11 cellular contexts compared by ENCODE assay signal in the genomic region with DNA sequence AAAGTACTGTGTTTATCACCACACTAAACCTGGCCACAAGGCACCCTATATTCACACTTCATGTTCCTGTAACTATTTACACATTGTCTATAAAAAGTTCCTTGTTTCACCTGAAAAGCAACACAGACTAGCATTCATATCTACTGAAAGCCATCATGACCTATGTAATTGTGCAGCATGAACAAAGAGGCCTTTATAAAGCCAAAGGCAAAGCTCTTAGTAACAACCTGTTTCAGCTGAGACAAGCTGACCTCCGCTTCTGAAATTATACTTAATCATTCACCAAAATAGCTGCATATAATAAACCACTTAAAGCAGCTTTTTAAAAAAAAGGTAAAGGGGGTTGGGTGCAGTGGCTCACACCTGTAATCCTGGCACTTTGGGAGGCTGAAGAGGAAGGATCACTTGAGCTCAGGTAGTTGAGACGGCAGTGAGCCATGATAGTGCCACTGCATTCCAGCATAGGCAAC.
DNase-seq lines count a peak whose midpoint lies in the region; ATAC-seq and TF ChIP-seq lines count a peak whose summit lies in the region.
"Had no signal": no experiment of that assay in that cellular context is flagged by ENCODE, and none has a peak within 500 bp of the region (broad histone marks: within the 10 kb centered on the region; RNA-seq: fewer than 3 reads in every experiment).

No MANE protein-coding gene starts in this region.

- H3K9me3 Mint-ChIP-seq in Caco-2 (ENCODE audit: unreplicated experiment) (no peaks in the 10 kb centered on the region), naive B cell (peaks cover 0 to 10% (median 5%) of the 10 kb centered on the region in 7 donors)
- H3K9me3 Mint-ChIP-seq in activated CD4-positive, alpha-beta memory T cell treated with anti-CD3 and anti-CD28 coated beads, Interleukin-2, amount 10 ng/mL, durations not matched to agents 7 days and 5 days, result peaks cover 2% of the 10 kb centered on the region
- H3K9me3 Mint-ChIP-seq: activated T-helper 17 cell treated with anti-CD3 and anti-CD28 coated beads, Interleukin-2, amount 50 U/mL, for 72 hours had no signal

- peaks cover 7% of the 10 kb centered on the region for H3K4me1 Mint-ChIP-seq in Caco-2 (ENCODE audit: low read depth, unreplicated experiment)
- peaks cover 7 to 23% (median 17%) of the 10 kb centered on the region in 3 donors for H3K4me1 Mint-ChIP-seq in naive B cell
- no peaks in the 10 kb centered on the region for H3K4me1 Mint-ChIP-seq in activated CD4-positive, alpha-beta memory T cell treated with anti-CD3 and anti-CD28 coated beads, Interleukin-2, amount 10 ng/mL, durations not matched to agents 7 days and 5 days
- H3K4me1 Mint-ChIP-seq: activated T-helper 17 cell treated with anti-CD3 and anti-CD28 coated beads, Interleukin-2, amount 50 U/mL, for 72 hours had no signal

- 0 out of 2 replicates have a peak overlapping the region, but pooled peaks have one; percentile 6 for H3K27ac ChIP-seq in Karpas-422 (ENCODE audit: low read length)
- peak overlapping the region; percentile 45 to 74 (median 60) for H3K27ac ChIP-seq in body of pancreas
- H3K27ac ChIP-seq: BLaER1 treated with 17β-estradiol and CSF1 and Interleukin-3, amounts not matched to agents 10 nM and 100 nM had no signal

- TF ChIP-seq CTCF in Caco-2 (IDR thresholded peaks at IDR 0.05; ENCODE audit: insufficient read depth in 1 of 2, low read depth in 1 of 2, low read length in 1 of 2, severe bottlenecking in 1 of 2, unreplicated experiment in 1 of 2) (no peak), body of pancreas (IDR thresholded peaks at IDR 0.05) (peak in 3 of 7 experiments; percentile 13 to 19 (median 14))

- H3K79me2 ChIP-seq in Karpas-422 (ENCODE audit: low read length), result peaks cover 6% of the 10 kb centered on the region; the same call in 1 of the 2 replicates

- H3K4me2 ChIP-seq in Karpas-422 (ENCODE audit: low read depth, low read length, poor library complexity, severe bottlenecking), result no peak overlapping the region
- H3K4me2 ChIP-seq: BLaER1 treated with 17β-estradiol and CSF1 and Interleukin-3, amounts not matched to agents 10 nM and 100 nM had no signal

- H3K27me3 Mint-ChIP-seq in Caco-2 (ENCODE audit: insufficient read depth, unreplicated experiment) (no peaks in the 10 kb centered on the region), naive B cell (no peaks in the 10 kb centered on the region)
- H3K27me3 Mint-ChIP-seq in activated CD4-positive, alpha-beta memory T cell treated with anti-CD3 and anti-CD28 coated beads, Interleukin-2, amount 10 ng/mL, durations not matched to agents 7 days and 5 days, result no peaks in the 10 kb centered on the region
- H3K27me3 Mint-ChIP-seq: activated T-helper 17 cell treated with anti-CD3 and anti-CD28 coated beads, Interleukin-2, amount 50 U/mL, for 72 hours had no signal

- intact Hi-C loops in Caco-2 (cut with micrococcal nuclease; ENCODE audit: unreplicated experiment), result no loop called here
- intact Hi-C loops in body of pancreas (cut with DNase I), result no loop called here

- no peak overlapping the region for H3K4me3 ChIP-seq in Caco-2 (ENCODE audit: low read depth, low read length)
- no peak overlapping the region for H3K4me3 ChIP-seq in Karpas-422 (ENCODE audit: low read length)
- H3K4me3 ChIP-seq in body of pancreas, result no peak overlapping the region
- H3K4me3 ChIP-seq: BLaER1 treated with 17β-estradiol and CSF1 and Interleukin-3, amounts not matched to agents 10 nM and 100 nM had no signal

- POLR2A ChIA-PET in Caco-2 (lab: Charles Lee), result interaction anchor here (0.7 kb wide), 1 partner anchor 107 kb away, joined by 6 read pairs; a partner anchor contains a TSS
- POLR2A ChIA-PET in activated CD4-positive, alpha-beta memory T cell treated with anti-CD3 and anti-CD28 coated beads, Interleukin-2, amount 10 ng/mL, durations not matched to agents 7 days and 5 days (lab: Charles Lee), result no interaction called here

- peak overlapping the region; percentile 60 for H3K27ac Mint-ChIP-seq in Caco-2 (ENCODE audit: unreplicated experiment)
- H3K27ac Mint-ChIP-seq in naive B cell, result peak overlapping the region in 5 of 6 donors; percentile 7 to 61 (median 41)
- H3K27ac Mint-ChIP-seq in activated CD4-positive, alpha-beta memory T cell treated with anti-CD3 and anti-CD28 coated beads, Interleukin-2, amount 10 ng/mL, durations not matched to agents 7 days and 5 days, result no peak overlapping the region
- H3K27ac Mint-ChIP-seq: activated T-helper 17 cell treated with anti-CD3 and anti-CD28 coated beads, Interleukin-2, amount 50 U/mL, for 72 hours had no signal

- DNase-seq in Caco-2, result peak in 1 of 2 experiments; percentile 15
- no peak for DNase-seq in Karpas-422
- peak in 2 of 4 donors; percentile 8 to 29 for DNase-seq in body of pancreas
- DNase-seq in naive B cell, result no peak
- DNase-seq in activated CD4-positive, alpha-beta memory T cell treated with anti-CD3 and anti-CD28 coated beads, Interleukin-2, amount 10 ng/mL, durations not matched to agents 7 days and 5 days, result no peak
- DNase-seq: NCI-H510A had no signal

- H4K20me1 ChIP-seq in Karpas-422 (ENCODE audit: insufficient read depth, low read depth, low read length), result no peaks in the 10 kb centered on the region
- H4K20me1 ChIP-seq: BLaER1 treated with 17β-estradiol and CSF1 and Interleukin-3, amounts not matched to agents 10 nM and 100 nM had no signal

- H3K4me3 Mint-ChIP-seq in Caco-2 (ENCODE audit: unreplicated experiment) (no peak overlapping the region), naive B cell (no peak overlapping the region)
- no peak overlapping the region for H3K4me3 Mint-ChIP-seq in activated CD4-positive, alpha-beta memory T cell treated with anti-CD3 and anti-CD28 coated beads, Interleukin-2, amount 10 ng/mL, durations not matched to agents 7 days and 5 days
- H3K4me3 Mint-ChIP-seq: activated T-helper 17 cell treated with anti-CD3 and anti-CD28 coated beads, Interleukin-2, amount 50 U/mL, for 72 hours had no signal

- H2AFZ ChIP-seq in Karpas-422 (ENCODE audit: low read length), result no peak overlapping the region

- ATAC-seq in body of pancreas, result peak; percentile 97
- no peak for ATAC-seq in naive B cell (ENCODE audit: low read depth in 2 of 2)
- no peak for ATAC-seq in GM19023 (IDR thresholded peaks at IDR 0.05; ENCODE audit: unreplicated experiment)
- ATAC-seq in GM21423 (IDR thresholded peaks at IDR 0.05; ENCODE audit: unreplicated experiment), result no peak
- ATAC-seq in HG03045 (IDR thresholded peaks at IDR 0.05; ENCODE audit: unreplicated experiment), result no peak
- ATAC-seq: activated T-helper 17 cell treated with anti-CD3 and anti-CD28 coated beads, Interleukin-2, amount 50 U/mL, for 72 hours had no signal

- H3K9me2 ChIP-seq in Karpas-422 (replicated peaks; ENCODE audit: insufficient read depth, low read length), result no peaks in the 10 kb centered on the region

- no TSS peak for BruUV-seq in Caco-2 (replicated peaks; lab: Mats Ljungman, UMichigan)

- TF ChIP-seq POLR2A in body of pancreas (IDR thresholded peaks at IDR 0.05), result no peak

- no peaks in the 10 kb centered on the region for H3K9me3 ChIP-seq in Caco-2
- H3K9me3 ChIP-seq in Karpas-422 (ENCODE audit: low read length), result no peaks in the 10 kb centered on the region
- no peaks in the 10 kb centered on the region for H3K9me3 ChIP-seq in body of pancreas

- no peaks in the 10 kb centered on the region for H3K36me3 ChIP-seq in Caco-2 (ENCODE audit: control insufficient read depth, insufficient read depth, low read length)
- no peaks in the 10 kb centered on the region for H3K36me3 ChIP-seq in Karpas-422 (ENCODE audit: insufficient read depth, low read length)
- H3K36me3 ChIP-seq in body of pancreas (replicated peaks in 1 of 2; ENCODE audit: insufficient read depth in 1 of 2, low read depth in 2 of 2), result no peaks in the 10 kb centered on the region
- H3K36me3 ChIP-seq: BLaER1 treated with 17β-estradiol and CSF1 and Interleukin-3, amounts not matched to agents 10 nM and 100 nM had no signal

- H3K27me3 ChIP-seq in Caco-2 (replicated peaks; ENCODE audit: control insufficient read depth, insufficient read depth, low read length), result no peaks in the 10 kb centered on the region
- no peaks in the 10 kb centered on the region for H3K27me3 ChIP-seq in Karpas-422 (ENCODE audit: low read length)
- H3K27me3 ChIP-seq in body of pancreas, result no peaks in the 10 kb centered on the region
- H3K27me3 ChIP-seq: BLaER1 treated with 17β-estradiol and CSF1 and Interleukin-3, amounts not matched to agents 10 nM and 100 nM had no signal

- no peaks in the 10 kb centered on the region for H3K4me1 ChIP-seq in Caco-2
- peaks cover 17% of the 10 kb centered on the region for H3K4me1 ChIP-seq in Karpas-422 (ENCODE audit: low read length)
- H3K4me1 ChIP-seq in body of pancreas, result peaks cover 21% of the 10 kb centered on the region
- H3K4me1 ChIP-seq: BLaER1 treated with 17β-estradiol and CSF1 and Interleukin-3, amounts not matched to agents 10 nM and 100 nM had no signal

- WGBS in body of pancreas, 2 donors, result 33 to 46% methylated on average over 2 of the region's 2 CpGs

- no peaks in the 10 kb centered on the region for H3K36me3 Mint-ChIP-seq in Caco-2 (ENCODE audit: insufficient read depth, unreplicated experiment)
- H3K36me3 Mint-ChIP-seq in naive B cell, result no peaks in the 10 kb centered on the region
- H3K36me3 Mint-ChIP-seq in activated CD4-positive, alpha-beta memory T cell treated with anti-CD3 and anti-CD28 coated beads, Interleukin-2, amount 10 ng/mL, durations not matched to agents 7 days and 5 days (ENCODE audit: low read depth), result peaks cover 12% of the 10 kb centered on the region

- CTCF ChIA-PET in Caco-2 (lab: Charles Lee), result interaction anchor here (0.6 kb wide), 1 partner anchor 106 kb away, joined by 3 read pairs; a partner anchor contains a TSS
- CTCF ChIA-PET in activated CD4-positive, alpha-beta memory T cell treated with anti-CD3 and anti-CD28 coated beads, Interleukin-2, amount 10 ng/mL, durations not matched to agents 7 days and 5 days (lab: Charles Lee), result no interaction called here

- no peak overlapping the region for H3K9ac ChIP-seq in Karpas-422 (ENCODE audit: low read length)
- H3K9ac ChIP-seq: BLaER1 treated with 17β-estradiol and CSF1 and Interleukin-3, amounts not matched to agents 10 nM and 100 nM had no signal
